In the genomic region with DNA sequence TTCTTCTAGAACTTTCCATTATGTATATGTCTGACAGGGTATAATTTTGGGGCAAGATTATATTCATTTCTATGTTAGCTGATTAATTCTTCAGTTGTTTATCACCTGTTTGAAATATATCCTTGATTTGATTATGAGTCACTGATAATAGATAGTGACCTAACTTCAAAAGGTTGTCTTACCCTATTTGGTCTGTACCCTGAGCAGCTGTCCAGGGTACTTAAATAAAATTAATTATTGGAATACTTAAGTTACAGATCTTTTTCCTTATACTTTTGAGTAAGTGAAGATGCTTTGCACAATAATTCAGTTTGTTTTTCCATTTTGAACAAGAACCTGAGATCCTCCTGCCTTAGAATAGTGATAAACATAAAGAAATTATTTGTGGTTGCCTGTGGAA, we compare ENCODE assay signal across 16 cellular contexts. TPM values are rescaled to one million over a fixed set of nuclear protein-coding genes. Genes with fewer than 3 reads are reported as not detected.
DNase-seq lines count a peak whose midpoint lies in the region; ATAC-seq, FAIRE-seq and TF ChIP-seq lines count a peak whose summit lies in the region.
"Had no signal": no experiment of that assay in that cellular context is flagged by ENCODE, and none has a peak within 500 bp of the region (broad histone marks: within the 10 kb centered on the region; RNA-seq: fewer than 3 reads in every experiment).

No MANE protein-coding gene starts in this region.

- no peak for TF ChIP-seq EP300 in A549 (IDR thresholded peaks at IDR 0.05)

- POLR2A ChIA-PET in A549 (lab: Yijun Ruan, JAX), result no interaction called here
- POLR2A ChIA-PET in HCT116 (lab: Charles Lee), result no interaction called here

- H3K27me3 ChIP-seq in HCT116 (ENCODE audit: insufficient read depth, low read length), result no peaks in the 10 kb centered on the region

- H3K4me1 ChIP-seq in A549, result no peaks in the 10 kb centered on the region
- no peaks in the 10 kb centered on the region for H3K4me1 ChIP-seq in HCT116 (ENCODE audit: control insufficient read depth in 1 of 2, insufficient read depth in 2 of 2, low read length in 2 of 2)
- H3K4me1 ChIP-seq: HAP-1 had no signal

- H3K4me1 Mint-ChIP-seq in activated T-cell treated with anti-CD3 and anti-CD28 coated beads, Interleukin-2, amount 50 U/mL, for 4 hours (ENCODE audit: low read depth), result no peaks in the 10 kb centered on the region
- H3K4me1 Mint-ChIP-seq: CD14-positive monocyte had no signal

- H3K79me2 ChIP-seq in HCT116 (ENCODE audit: insufficient read depth, low read length), result no peaks in the 10 kb centered on the region

- no peak overlapping the region for H3K27ac ChIP-seq in A549
- H3K27ac ChIP-seq in HCT116 (ENCODE audit: low read depth, low read length), result no peak overlapping the region

- H3K4me3 Mint-ChIP-seq in activated T-cell treated with anti-CD3 and anti-CD28 coated beads, Interleukin-2, amount 50 U/mL, for 4 hours, result no peak overlapping the region
- H3K4me3 Mint-ChIP-seq: CD14-positive monocyte; CD8-positive, alpha-beta T cell had no signal

- intact Hi-C loops in HCT116 (cut with micrococcal nuclease), result no loop called here

- H3K4me2 ChIP-seq in A549, result no peak overlapping the region
- H3K4me2 ChIP-seq in HCT116 (ENCODE audit: low read length), result no peak overlapping the region

- FAIRE-seq in A549 (lab: Jason Lieb, UNC), result no peak
- FAIRE-seq: H1, HTR-8/SVneo had no signal

- TF ChIP-seq CTCF in A549 (IDR thresholded peaks at IDR 0.05), result no peak
- TF ChIP-seq CTCF in HCT116 (IDR thresholded peaks at IDR 0.05 in 2 of 3, conservative IDR thresholded peaks at IDR 0.05 in 1 of 3; ENCODE audit: borderline replicate concordance in 1 of 3, insufficient read depth in 1 of 3, low read depth in 2 of 3, low read length in 2 of 3), result no peak

- BruUV-seq in HCT116 (replicated peaks; lab: Mats Ljungman, UMichigan), result no TSS peak

- no peak overlapping the region for H3K9ac ChIP-seq in HCT116 (ENCODE audit: low read length)

- no peak for DNase-seq in A549 (ENCODE audit: low read depth in 1 of 2, low spot score in 1 of 2)
- DNase-seq in HCT116 (ENCODE audit: low read depth, low spot score), result no peak
- peak; percentile 15 for DNase-seq in astrocyte of the hippocampus (ENCODE audit: low read depth, low spot score)
- peak; percentile 20 for DNase-seq in myocyte (ENCODE audit: low read depth)
- DNase-seq in activated T-cell treated with anti-CD3 and anti-CD28 coated beads, Interleukin-2, amount 50 U/mL, for 4 hours, result no peak
- DNase-seq in DMS 273 (lab: John Stamatoyannopoulos, UW; ENCODE audit: unreplicated experiment), result no peak
- DNase-seq in foreskin melanocyte, result no peak
- DNase-seq: Caco-2; CD8-positive, alpha-beta T cell; DMS53; GF-D8; KBM-7 had no signal

- H3K4me3 ChIP-seq in A549 (no peak overlapping the region), HCT116 (replicated peaks in 1 of 2; ENCODE audit: low read depth in 1 of 2, low read length in 2 of 2) (no peak overlapping the region)
- H3K4me3 ChIP-seq: HAP-1 had no signal

- no peaks in the 10 kb centered on the region for H4K20me1 ChIP-seq in HCT116 (ENCODE audit: insufficient read depth)

- TF ChIP-seq RAD21 in A549 (conservative IDR thresholded peaks at IDR 0.05 in 1 of 2, IDR thresholded peaks at IDR 0.05 in 1 of 2) (no peak), HCT116 (IDR thresholded peaks at IDR 0.05; ENCODE audit: low read depth) (no peak)

- H3K36me3 Mint-ChIP-seq in activated T-cell treated with anti-CD3 and anti-CD28 coated beads, Interleukin-2, amount 50 U/mL, for 4 hours (ENCODE audit: insufficient read depth), result no peaks in the 10 kb centered on the region
- H3K36me3 Mint-ChIP-seq: CD14-positive monocyte; CD8-positive, alpha-beta T cell had no signal

- no peak for ATAC-seq in A549
- no peak for ATAC-seq in HCT116
- no peak for ATAC-seq in activated T-cell treated with anti-CD3 and anti-CD28 coated beads, Interleukin-2, amount 50 U/mL, for 4 hours
- ATAC-seq: CD8-positive, alpha-beta T cell had no signal

- TF ChIP-seq POLR2A in A549 (IDR thresholded peaks at IDR 0.05; ENCODE audit: low read length) (no peak), HCT116 (IDR thresholded peaks at IDR 0.05; ENCODE audit: borderline replicate concordance, extremely low read depth, insufficient read depth, insufficient read length) (no peak)

- H3K9me2 ChIP-seq in HCT116 (ENCODE audit: insufficient read depth), result no peaks in the 10 kb centered on the region

- H2AFZ ChIP-seq in HCT116 (ENCODE audit: low read depth, low read length, poor library complexity, severe bottlenecking), result no peak overlapping the region

- RAD21 ChIA-PET in HCT116 (lab: Charles Lee; ENCODE audit: low non-redundant PET in 1 of 2, low total read pairs in 2 of 2, uncharacterized antibody in 2 of 2, unreplicated experiment in 2 of 2), result no interaction called here

- H3K9me3 ChIP-seq in A549 (no peaks in the 10 kb centered on the region), HCT116 (ENCODE audit: control insufficient read depth in 1 of 2, insufficient read depth in 1 of 2, low read depth in 1 of 2, low read length in 2 of 2) (0 out of 4 replicates have a peak, but pooled peaks cover 0 to 5% of the 10 kb centered on the region in 2 experiments)
- H3K9me3 ChIP-seq: Caco-2, HAP-1 had no signal

- peaks cover 4% of the 10 kb centered on the region for H3K27me3 Mint-ChIP-seq in activated T-cell treated with anti-CD3 and anti-CD28 coated beads, Interleukin-2, amount 50 U/mL, for 4 hours (ENCODE audit: low read depth)

- CTCF ChIA-PET in A549 (lab: Yijun Ruan, JAX) (interaction anchor here (0.6 to 0.7 kb wide), 2 partner anchors 911 to 1222 kb away, joined by 3 to 4 read pairs; no protein-coding TSS in a partner anchor), HCT116 (lab: Charles Lee) (no interaction called here)

- H3K36me3 ChIP-seq in HCT116 (ENCODE audit: control insufficient read depth in 1 of 2, insufficient read depth in 2 of 2, low read length in 2 of 2), result no peaks in the 10 kb centered on the region
- H3K36me3 ChIP-seq: HAP-1 had no signal

- peaks cover 15% of the 10 kb centered on the region for H3K9me3 Mint-ChIP-seq in activated T-cell treated with anti-CD3 and anti-CD28 coated beads, Interleukin-2, amount 50 U/mL, for 4 hours

TF ChIP-seq in A549, 52 proteins besides CTCF, POLR2A, EP300 and RAD21 (continues in another document):
- no peak for TF ChIP-seq FOSL2 (IDR thresholded peaks at IDR 0.05)
- no peak for TF ChIP-seq FOSL2 (CRISPR knock-in tag; IDR thresholded peaks at IDR 0.05)
- TF ChIP-seq E2F6 (IDR thresholded peaks at IDR 0.05; ENCODE audit: borderline replicate concordance, low read depth), result no peak

TF ChIP-seq in HCT116, 20 proteins besides CTCF, POLR2A, EP300 and RAD21:
- TF ChIP-seq, protein P1, sequence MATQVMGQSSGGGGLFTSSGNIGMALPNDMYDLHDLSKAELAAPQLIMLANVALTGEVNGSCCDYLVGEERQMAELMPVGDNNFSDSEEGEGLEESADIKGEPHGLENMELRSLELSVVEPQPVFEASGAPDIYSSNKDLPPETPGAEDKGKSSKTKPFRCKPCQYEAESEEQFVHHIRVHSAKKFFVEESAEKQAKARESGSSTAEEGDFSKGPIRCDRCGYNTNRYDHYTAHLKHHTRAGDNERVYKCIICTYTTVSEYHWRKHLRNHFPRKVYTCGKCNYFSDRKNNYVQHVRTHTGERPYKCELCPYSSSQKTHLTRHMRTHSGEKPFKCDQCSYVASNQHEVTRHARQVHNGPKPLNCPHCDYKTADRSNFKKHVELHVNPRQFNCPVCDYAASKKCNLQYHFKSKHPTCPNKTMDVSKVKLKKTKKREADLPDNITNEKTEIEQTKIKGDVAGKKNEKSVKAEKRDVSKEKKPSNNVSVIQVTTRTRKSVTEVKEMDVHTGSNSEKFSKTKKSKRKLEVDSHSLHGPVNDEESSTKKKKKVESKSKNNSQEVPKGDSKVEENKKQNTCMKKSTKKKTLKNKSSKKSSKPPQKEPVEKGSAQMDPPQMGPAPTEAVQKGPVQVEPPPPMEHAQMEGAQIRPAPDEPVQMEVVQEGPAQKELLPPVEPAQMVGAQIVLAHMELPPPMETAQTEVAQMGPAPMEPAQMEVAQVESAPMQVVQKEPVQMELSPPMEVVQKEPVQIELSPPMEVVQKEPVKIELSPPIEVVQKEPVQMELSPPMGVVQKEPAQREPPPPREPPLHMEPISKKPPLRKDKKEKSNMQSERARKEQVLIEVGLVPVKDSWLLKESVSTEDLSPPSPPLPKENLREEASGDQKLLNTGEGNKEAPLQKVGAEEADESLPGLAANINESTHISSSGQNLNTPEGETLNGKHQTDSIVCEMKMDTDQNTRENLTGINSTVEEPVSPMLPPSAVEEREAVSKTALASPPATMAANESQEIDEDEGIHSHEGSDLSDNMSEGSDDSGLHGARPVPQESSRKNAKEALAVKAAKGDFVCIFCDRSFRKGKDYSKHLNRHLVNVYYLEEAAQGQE (IDR thresholded peaks at IDR 0.05; ENCODE audit: low read depth), result peak; percentile 24
- no peak for TF ChIP-seq ZNF274 (IDR thresholded peaks at IDR 0.05; ENCODE audit: low read depth, low read length)
- no peak for TF ChIP-seq EZH2phosphoT487 (IDR thresholded peaks at IDR 0.05; ENCODE audit: borderline replicate concordance)
- no peak for TF ChIP-seq SRF (IDR thresholded peaks at IDR 0.05; ENCODE audit: low read depth)
- TF ChIP-seq, protein P2, sequence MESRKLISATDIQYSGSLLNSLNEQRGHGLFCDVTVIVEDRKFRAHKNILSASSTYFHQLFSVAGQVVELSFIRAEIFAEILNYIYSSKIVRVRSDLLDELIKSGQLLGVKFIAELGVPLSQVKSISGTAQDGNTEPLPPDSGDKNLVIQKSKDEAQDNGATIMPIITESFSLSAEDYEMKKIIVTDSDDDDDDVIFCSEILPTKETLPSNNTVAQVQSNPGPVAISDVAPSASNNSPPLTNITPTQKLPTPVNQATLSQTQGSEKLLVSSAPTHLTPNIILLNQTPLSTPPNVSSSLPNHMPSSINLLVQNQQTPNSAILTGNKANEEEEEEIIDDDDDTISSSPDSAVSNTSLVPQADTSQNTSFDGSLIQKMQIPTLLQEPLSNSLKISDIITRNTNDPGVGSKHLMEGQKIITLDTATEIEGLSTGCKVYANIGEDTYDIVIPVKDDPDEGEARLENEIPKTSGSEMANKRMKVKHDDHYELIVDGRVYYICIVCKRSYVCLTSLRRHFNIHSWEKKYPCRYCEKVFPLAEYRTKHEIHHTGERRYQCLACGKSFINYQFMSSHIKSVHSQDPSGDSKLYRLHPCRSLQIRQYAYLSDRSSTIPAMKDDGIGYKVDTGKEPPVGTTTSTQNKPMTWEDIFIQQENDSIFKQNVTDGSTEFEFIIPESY (IDR thresholded peaks at IDR 0.05; ENCODE audit: extremely low read depth, insufficient replicate concordance, low read length), result no peak

RNA-seq across cellular contexts. Expression of gene NPAS3, which starts 13.2 kb away (rescaled TPM):
- polyA plus RNA-seq in A549 (2011; rRNA removed) (not detected in 2 replicates), A549 (2017; fragmentation: RNase III; extraction: RNeasy Plus Mini Kit Qiagen cat#74134 plus additional on column Dnase treatment) (not detected in 3 replicates)
- polyA plus RNA-seq in A549 (2012; cell fraction: cytosol; rRNA removed), result not detected in 2 replicates
- polyA plus RNA-seq in A549 (2012; cell fraction: nucleus; rRNA removed), result not detected in 2 replicates
- not detected in 2 replicates for polyA minus RNA-seq in A549 (2011; rRNA and poly(A)+ RNA removed)
- total RNA-seq in HCT116 (2021; ENCODE audit: unreplicated experiment) (not detected), myocyte (0.10 and 0.19 TPM in 2 replicates)
- polyA plus RNA-seq in HCT116 (2012), result not detected in 2 replicates
- 0.67 TPM for polyA plus RNA-seq in myocyte (2012)
- under 1 TPM in 1 of 3 donors, not detected in 2; 0.26 TPM for total RNA-seq in activated T-cell treated with anti-CD3 and anti-CD28 coated beads, Interleukin-2, amount 50 U/mL, for 4 hours
- total RNA-seq: Caco-2; CD8-positive, alpha-beta T cell had no signal
- polyA plus RNA-seq: CD14-positive monocyte had no signal

Comparison
In these comparisons a context has a peak if more than half of its experiments do, and no peak if none do; other contexts are left out.
1. DNase-seq: peak in astrocyte of the hippocampus (single experiment) and myocyte (single experiment); none in A549 (0 of 2), HCT116 (single experiment), activated T-cell treated with anti-CD3 and anti-CD28 coated beads, Interleukin-2, amount 50 U/mL, for 4 hours (single experiment), DMS 273 (single experiment) and foreskin melanocyte (single experiment).